In the genomic region with DNA sequence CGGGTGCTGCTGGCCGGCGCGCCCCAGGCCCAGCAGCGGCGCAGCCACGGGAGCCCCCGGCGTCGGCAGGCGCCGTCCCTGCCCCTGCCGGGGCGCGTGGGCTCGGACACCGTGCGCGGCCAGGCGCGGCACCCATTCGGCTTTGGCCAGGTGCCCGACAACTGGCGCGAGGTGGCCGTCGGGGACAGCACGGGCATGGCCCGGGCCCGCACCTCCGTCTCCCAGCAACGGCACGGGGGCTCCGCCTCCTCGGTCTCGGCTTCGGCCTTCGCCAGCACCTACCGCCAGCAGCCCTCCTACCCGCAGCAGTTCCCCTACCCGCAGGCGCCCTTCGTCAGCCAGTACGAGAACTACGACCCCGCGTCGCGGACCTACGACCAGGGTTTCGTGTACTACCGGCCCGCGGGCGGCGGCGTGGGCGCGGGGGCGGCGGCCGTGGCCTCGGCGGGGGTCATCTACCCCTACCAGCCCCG, we compare ENCODE assay signal across 8 cellular contexts. TPM values are rescaled to one million over a fixed set of nuclear protein-coding genes. Genes with fewer than 3 reads are reported as not detected.
DNase-seq lines count a peak whose midpoint lies in the region; ATAC-seq and TF ChIP-seq lines count a peak whose summit lies in the region.

No MANE protein-coding gene starts in this region.

- ATAC-seq in body of pancreas (peak; percentile 74), GM21825 (IDR thresholded peaks at IDR 0.05; ENCODE audit: unreplicated experiment) (no peak)

- H3K36me3 ChIP-seq in body of pancreas (replicated peaks in 1 of 2; ENCODE audit: insufficient read depth in 1 of 2, low read depth in 2 of 2) = no peaks in the 10 kb centered on the region

- DNase-seq in DMS 273 (lab: John Stamatoyannopoulos, UW; ENCODE audit: unreplicated experiment) (peak; percentile 68), DMS 273 treated with DMSO at 0.1 percent for 48 hours (lab: John Stamatoyannopoulos, UW) (no peak), SK-N-DZ (ENCODE audit: low spot score) (peak; percentile 41), body of pancreas (peak; percentile 75 to 86 (median 86)), islet precursor cell (peak; percentile 76), cerebellum (ENCODE audit: low spot score) (no peak)
- DNase-seq in stimulated activated CD4-positive, alpha-beta T cell treated with anti-CD3 and anti-CD28 coated beads, Interleukin-1b, Interleukin-23, amount 100 ng/mL, for 48 hours = peak; percentile 39

- peak overlapping the region; percentile 37 to 80 for H3K4me3 ChIP-seq in body of pancreas

- H3K27ac ChIP-seq in body of pancreas = peak overlapping the region; percentile 66 to 89 (median 84)

- WGBS in body of pancreas, 2 donors = 1% methylated on average over 65 of the region's 65 CpGs; no CpG with 5 or more reads in 1 of the 2 donors

- intact Hi-C loops in body of pancreas (cut with DNase I) = no loop called here

- no peaks in the 10 kb centered on the region for H3K27me3 ChIP-seq in body of pancreas

- peaks cover 59% of the 10 kb centered on the region for H3K4me1 ChIP-seq in body of pancreas

- no peak for TF ChIP-seq POLR2A in body of pancreas (IDR thresholded peaks at IDR 0.05)

- TF ChIP-seq CTCF in body of pancreas (IDR thresholded peaks at IDR 0.05) = peak in 1 of 7 experiments; percentile 4

- H3K9me3 ChIP-seq in body of pancreas = no peaks in the 10 kb centered on the region

RNA-seq across cellular contexts. Expression of gene LOXL1, which starts 0.8 kb away (rescaled TPM):
- 29.4 and 31.5 TPM in 2 replicates for polyA plus RNA-seq in SK-N-DZ (2014; cell fraction: cytosol; rRNA removed)
- polyA plus RNA-seq in SK-N-DZ (2014; cell fraction: nucleus; rRNA removed) = 24.0 and 26.1 TPM in 2 replicates
- total RNA-seq in body of pancreas (10 to 100 TPM in 1 of 2 donors, 1 to 10 TPM in 1; 8.6 to 14.5 TPM), cerebellum (5.5 TPM)

RNA-seq across cellular contexts. Expression of gene TBC1D21, which starts 53.7 kb away (rescaled TPM):
- polyA plus RNA-seq in SK-N-DZ (2014; cell fraction: cytosol; rRNA removed) = not detected in 2 replicates
- not detected in 2 replicates for polyA plus RNA-seq in SK-N-DZ (2014; cell fraction: nucleus; rRNA removed)
- total RNA-seq in body of pancreas (not detected), cerebellum (not detected)

Comparison
In these comparisons a context has a peak if more than half of its experiments do, and no peak if none do; other contexts are left out.
1. DNase-seq: peak in DMS 273 (single experiment), SK-N-DZ (single experiment), body of pancreas (4 of 4), islet precursor cell (single experiment) and stimulated activated CD4-positive, alpha-beta T cell treated with anti-CD3 and anti-CD28 coated beads, Interleukin-1b, Interleukin-23, amount 100 ng/mL, for 48 hours (single experiment); none in DMS 273 treated with DMSO at 0.1 percent for 48 hours (single experiment) and cerebellum (single experiment).